Comparison of ENCODE assay signal across 8 cellular contexts in the genomic region with DNA sequence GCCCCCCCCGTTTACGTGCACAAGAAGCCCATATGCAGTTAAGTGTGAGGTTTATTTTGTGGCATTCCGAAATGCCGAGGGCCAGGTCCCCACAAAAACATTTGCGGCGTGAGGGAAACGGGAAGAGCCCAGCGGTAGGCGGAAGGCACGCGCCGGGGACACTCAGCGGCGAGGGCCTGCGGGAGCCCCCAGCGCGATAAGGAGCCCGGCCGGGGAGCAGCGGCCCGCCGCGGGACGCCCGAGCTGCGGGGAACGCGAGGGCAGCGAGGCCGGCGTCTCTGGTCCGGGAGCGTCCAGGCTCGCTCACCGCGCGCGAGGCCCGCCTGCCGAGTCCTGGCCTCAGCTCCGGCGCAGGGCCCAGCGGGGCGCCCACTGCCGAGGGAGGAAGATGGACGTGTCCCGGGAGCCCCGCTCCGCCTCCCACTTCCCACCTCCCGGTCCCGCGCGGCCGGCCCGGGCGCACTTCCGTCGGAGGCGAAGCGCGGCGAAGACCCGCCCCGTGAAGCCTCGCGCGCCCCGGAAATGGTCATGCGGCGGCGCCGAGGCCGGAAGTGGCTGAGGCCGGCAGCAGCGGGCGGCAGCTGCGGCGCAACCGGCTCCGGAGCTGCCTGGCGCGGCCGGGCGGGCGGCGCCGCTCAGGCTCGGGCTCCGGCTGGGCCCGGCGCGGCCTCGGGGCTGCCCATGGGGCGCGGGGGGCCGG. TPM values are rescaled to one million over a fixed set of nuclear protein-coding genes. Genes with fewer than 3 reads are reported as not detected.
DNase-seq lines count a peak whose midpoint lies in the region; ATAC-seq and TF ChIP-seq lines count a peak whose summit lies in the region.

A gene with protein sequence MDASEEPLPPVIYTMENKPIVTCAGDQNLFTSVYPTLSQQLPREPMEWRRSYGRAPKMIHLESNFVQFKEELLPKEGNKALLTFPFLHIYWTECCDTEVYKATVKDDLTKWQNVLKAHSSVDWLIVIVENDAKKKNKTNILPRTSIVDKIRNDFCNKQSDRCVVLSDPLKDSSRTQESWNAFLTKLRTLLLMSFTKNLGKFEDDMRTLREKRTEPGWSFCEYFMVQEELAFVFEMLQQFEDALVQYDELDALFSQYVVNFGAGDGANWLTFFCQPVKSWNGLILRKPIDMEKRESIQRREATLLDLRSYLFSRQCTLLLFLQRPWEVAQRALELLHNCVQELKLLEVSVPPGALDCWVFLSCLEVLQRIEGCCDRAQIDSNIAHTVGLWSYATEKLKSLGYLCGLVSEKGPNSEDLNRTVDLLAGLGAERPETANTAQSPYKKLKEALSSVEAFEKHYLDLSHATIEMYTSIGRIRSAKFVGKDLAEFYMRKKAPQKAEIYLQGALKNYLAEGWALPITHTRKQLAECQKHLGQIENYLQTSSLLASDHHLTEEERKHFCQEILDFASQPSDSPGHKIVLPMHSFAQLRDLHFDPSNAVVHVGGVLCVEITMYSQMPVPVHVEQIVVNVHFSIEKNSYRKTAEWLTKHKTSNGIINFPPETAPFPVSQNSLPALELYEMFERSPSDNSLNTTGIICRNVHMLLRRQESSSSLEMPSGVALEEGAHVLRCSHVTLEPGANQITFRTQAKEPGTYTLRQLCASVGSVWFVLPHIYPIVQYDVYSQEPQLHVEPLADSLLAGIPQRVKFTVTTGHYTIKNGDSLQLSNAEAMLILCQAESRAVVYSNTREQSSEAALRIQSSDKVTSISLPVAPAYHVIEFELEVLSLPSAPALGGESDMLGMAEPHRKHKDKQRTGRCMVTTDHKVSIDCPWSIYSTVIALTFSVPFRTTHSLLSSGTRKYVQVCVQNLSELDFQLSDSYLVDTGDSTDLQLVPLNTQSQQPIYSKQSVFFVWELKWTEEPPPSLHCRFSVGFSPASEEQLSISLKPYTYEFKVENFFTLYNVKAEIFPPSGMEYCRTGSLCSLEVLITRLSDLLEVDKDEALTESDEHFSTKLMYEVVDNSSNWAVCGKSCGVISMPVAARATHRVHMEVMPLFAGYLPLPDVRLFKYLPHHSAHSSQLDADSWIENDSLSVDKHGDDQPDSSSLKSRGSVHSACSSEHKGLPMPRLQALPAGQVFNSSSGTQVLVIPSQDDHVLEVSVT (plus strand): TSS at position 536 of the 700 bp plus-strand sequence. CDS start 185 bp downstream, outside the sequence.

- H3K27me3 Mint-ChIP-seq in nephron progenitor cell (ENCODE audit: low read depth, poor library complexity), result peaks cover 9% of the 10 kb centered on the region

- peak within 1 kb of the TSS; percentile 90 for H3K4me3 Mint-ChIP-seq in nephron progenitor cell

- peak within 1 kb of the TSS; percentile 84 for H3K27ac Mint-ChIP-seq in nephron progenitor cell

- peak; percentile 92 for TF ChIP-seq POLR2A in Raji (IDR thresholded peaks at IDR 0.05; ENCODE audit: insufficient read depth, low read depth, low read length)

- H3K36me3 Mint-ChIP-seq in nephron progenitor cell (ENCODE audit: low read depth), result no peaks in the 10 kb centered on the region

- peaks cover 39% of the 10 kb centered on the region for H3K4me1 Mint-ChIP-seq in nephron progenitor cell

- DNase-seq in DMS53 treated with DMSO at 0.1 percent for 48 hours (lab: John Stamatoyannopoulos, UW; ENCODE audit: unreplicated experiment) (peak; percentile 47), KG1 (lab: John Stamatoyannopoulos, UW) (peak; percentile 28), fibroblast of the aortic adventitia (ENCODE audit: low read depth) (peak; percentile 73), nephron progenitor cell (peak; percentile 84)
- peak; percentile 93 for DNase-seq in activated effector memory CD4-positive, alpha-beta T cell treated with anti-CD3 and anti-CD28 coated beads, Interleukin-2, amount 50 U/mL, for 16 hours
- DNase-seq in stimulated activated naive CD8-positive, alpha-beta T cell treated with anti-CD3 and anti-CD28 coated beads, Interleukin-15, Interleukin-2, amounts not matched to agents 100 U/mL and 50 U/mL, for 24 hours, result peak; percentile 89

- peaks cover 3% of the 10 kb centered on the region for H3K9me3 Mint-ChIP-seq in nephron progenitor cell

- TF ChIP-seq CTCF in fibroblast of the aortic adventitia (IDR thresholded peaks at IDR 0.05; ENCODE audit: insufficient read depth, low read length) (no peak), nephron progenitor cell (IDR thresholded peaks at IDR 0.05) (no peak)

- peak; percentile 47 for ATAC-seq in GM21576 (IDR thresholded peaks at IDR 0.05; ENCODE audit: unreplicated experiment)
- peak; percentile 76 for ATAC-seq in stimulated activated naive CD8-positive, alpha-beta T cell treated with anti-CD3 and anti-CD28 coated beads, Interleukin-15, Interleukin-2, amounts not matched to agents 100 U/mL and 50 U/mL, for 24 hours

- H3K4me3 ChIP-seq in fibroblast of the aortic adventitia (ENCODE audit: low read depth, low read length), result peak within 1 kb of the TSS; percentile 81

RNA-seq across cellular contexts. Expression of the gene that starts here (rescaled TPM):
- total RNA-seq in fibroblast of the aortic adventitia (ENCODE audit: low replicate concordance), result 25.3 and 43.1 TPM in 2 replicates

Comparison
In these comparisons a context has a peak if more than half of its experiments do, and no peak if none do; other contexts are left out.
1. Peak in every context shown above with its lines: DNase-seq, ATAC-seq and H3K4me3 ChIP-seq.
2. DNase-seq: peak in every context shown above with its lines; median percentile 93 in activated effector memory CD4-positive, alpha-beta T cell treated with anti-CD3 and anti-CD28 coated beads, Interleukin-2, amount 50 U/mL, for 16 hours; 89 in stimulated activated naive CD8-positive, alpha-beta T cell treated with anti-CD3 and anti-CD28 coated beads, Interleukin-15, Interleukin-2, amounts not matched to agents 100 U/mL and 50 U/mL, for 24 hours; 84 in nephron progenitor cell; 73 in fibroblast of the aortic adventitia; 47 in DMS53 treated with DMSO at 0.1 percent for 48 hours; 28 in KG1.